Comparison of ENCODE assay signal across 1 cellular context in the genomic region with DNA sequence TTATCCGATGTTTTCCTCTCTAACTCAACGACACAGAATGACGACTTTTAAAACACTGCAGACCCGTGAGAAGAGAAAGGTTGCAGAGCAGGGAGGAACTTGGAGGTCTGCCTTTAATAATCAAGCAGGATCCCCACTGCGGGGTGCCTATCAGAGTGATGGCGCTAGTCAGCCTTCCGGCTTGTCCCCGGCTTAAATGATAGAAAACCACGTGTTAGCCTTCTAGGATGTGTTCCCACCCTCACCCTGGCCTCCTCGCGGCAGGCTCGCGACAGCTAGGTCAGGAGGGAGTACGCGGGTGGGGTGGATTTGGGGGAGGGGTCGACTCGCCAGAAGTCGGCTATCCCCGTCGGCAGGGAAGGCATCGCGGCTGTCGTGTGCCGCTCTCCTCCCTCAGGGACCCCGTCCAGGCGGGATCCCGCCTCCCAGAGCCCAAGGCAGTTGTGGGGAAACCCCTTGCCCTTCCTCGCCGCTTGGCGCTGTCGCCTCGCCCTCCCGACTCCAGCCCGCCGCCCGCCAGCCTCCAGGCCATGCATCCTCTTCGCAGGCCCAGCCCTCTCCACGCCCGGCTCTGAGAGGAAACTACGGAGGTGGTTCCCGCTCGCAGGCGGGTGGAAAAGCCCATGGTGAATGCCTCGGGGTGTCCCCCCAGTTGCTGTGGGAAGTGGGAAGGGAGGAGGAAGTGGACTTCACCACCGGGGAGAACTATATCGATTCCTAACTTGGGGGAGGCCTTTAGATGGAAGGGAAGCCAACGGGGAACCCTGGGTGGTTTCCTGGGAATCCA.
TF ChIP-seq lines count a peak whose summit lies in the region.

No MANE protein-coding gene starts in this region.

TF ChIP-seq in HEK293, 187 proteins besides CTCF, POLR2A, EP300 and RAD21 (continued from another document and continues in another):
- TF ChIP-seq, protein P1, sequence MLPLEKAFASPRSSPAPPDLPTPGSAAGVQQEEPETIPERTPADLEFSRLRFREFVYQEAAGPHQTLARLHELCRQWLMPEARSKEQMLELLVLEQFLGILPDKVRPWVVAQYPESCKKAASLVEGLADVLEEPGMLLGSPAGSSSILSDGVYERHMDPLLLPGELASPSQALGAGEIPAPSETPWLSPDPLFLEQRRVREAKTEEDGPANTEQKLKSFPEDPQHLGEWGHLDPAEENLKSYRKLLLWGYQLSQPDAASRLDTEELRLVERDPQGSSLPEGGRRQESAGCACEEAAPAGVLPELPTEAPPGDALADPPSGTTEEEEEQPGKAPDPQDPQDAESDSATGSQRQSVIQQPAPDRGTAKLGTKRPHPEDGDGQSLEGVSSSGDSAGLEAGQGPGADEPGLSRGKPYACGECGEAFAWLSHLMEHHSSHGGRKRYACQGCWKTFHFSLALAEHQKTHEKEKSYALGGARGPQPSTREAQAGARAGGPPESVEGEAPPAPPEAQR (tag by site-specific recombination; IDR thresholded peaks at IDR 0.05), result no peak; the same call in 1 of the 2 replicates
- TF ChIP-seq SETDB1 (IDR thresholded peaks at IDR 0.05; ENCODE audit: insufficient read length, low read length) (peak; percentile 14), ZNF292 (tag by site-specific recombination; IDR thresholded peaks at IDR 0.05; ENCODE audit: borderline replicate concordance, low read depth) (no peak), ZNF626 (tag by site-specific recombination; IDR thresholded peaks at IDR 0.05) (no peak), ZNF837 (tag by site-specific recombination; IDR thresholded peaks at IDR 0.05) (no peak), ZNF624 (tag by site-specific recombination; IDR thresholded peaks at IDR 0.05) (0 out of 2 replicates have a peak, but pooled peaks have one; percentile 13), ZNF202 (tag by site-specific recombination; IDR thresholded peaks at IDR 0.05; ENCODE audit: borderline replicate concordance) (no peak), ZNF223 (tag by site-specific recombination; IDR thresholded peaks at IDR 0.05) (no peak), ZBTB48 (tag by site-specific recombination; IDR thresholded peaks at IDR 0.05) (peak; percentile 96), BCL11A (tag by site-specific recombination; IDR thresholded peaks at IDR 0.05; ENCODE audit: low read depth) (no peak; the same call in 1 of the 2 replicates), WT1 (tag by site-specific recombination; IDR thresholded peaks at IDR 0.05) (peak; percentile 82), MZF1 (tag by site-specific recombination; IDR thresholded peaks at IDR 0.05; ENCODE audit: borderline replicate concordance) (peak; percentile 56; the same call in 1 of the 2 replicates), MYNN (tag by site-specific recombination; IDR thresholded peaks at IDR 0.05; ENCODE audit: borderline replicate concordance) (no peak), TCF7L2 (IDR thresholded peaks at IDR 0.05; ENCODE audit: borderline replicate concordance, low read depth, low read length) (no peak), SALL2 (tag by site-specific recombination; IDR thresholded peaks at IDR 0.05; ENCODE audit: borderline replicate concordance) (no peak), ZBTB21 (tag by site-specific recombination; IDR thresholded peaks at IDR 0.05) (no peak; the same call in 1 of the 2 replicates), YY2 (tag by site-specific recombination; IDR thresholded peaks at IDR 0.05) (0 out of 2 replicates have a peak, but pooled peaks have one; percentile 10), ZNF707 (tag by site-specific recombination; IDR thresholded peaks at IDR 0.05) (no peak), GLI4 (tag by site-specific recombination; IDR thresholded peaks at IDR 0.05) (peak; percentile 75), ZNF146 (tag by site-specific recombination; IDR thresholded peaks at IDR 0.05) (no peak), MEIS1 (CRISPR knock-in tag; IDR thresholded peaks at IDR 0.05; ENCODE audit: borderline replicate concordance) (no peak), ZNF658 (tag by site-specific recombination; IDR thresholded peaks at IDR 0.05) (no peak), GLIS2 (tag by site-specific recombination; IDR thresholded peaks at IDR 0.05) (peak; percentile 41), BCL11B (tag by site-specific recombination; IDR thresholded peaks at IDR 0.05; ENCODE audit: low read depth) (no peak), ZNF416 (tag by site-specific recombination; IDR thresholded peaks at IDR 0.05) (no peak), REPIN1 (tag by site-specific recombination; IDR thresholded peaks at IDR 0.05; ENCODE audit: low read depth) (peak; percentile 84; the same call in 1 of the 2 replicates), SCRT2 (tag by site-specific recombination; IDR thresholded peaks at IDR 0.05) (0 out of 2 replicates have a peak, but pooled peaks have one; percentile 50), PRDM1 (tag by site-specific recombination; IDR thresholded peaks at IDR 0.05) (no peak), ZIC2 (tag by site-specific recombination; IDR thresholded peaks at IDR 0.05) (peak; percentile 33), ZNF155 (tag by site-specific recombination; IDR thresholded peaks at IDR 0.05) (no peak), SP7 (tag by site-specific recombination; IDR thresholded peaks at IDR 0.05) (peak; percentile 71), ZNF792 (tag by site-specific recombination; IDR thresholded peaks at IDR 0.05) (0 out of 2 replicates have a peak, but pooled peaks have one; percentile 51)
- TF ChIP-seq, protein P2, sequence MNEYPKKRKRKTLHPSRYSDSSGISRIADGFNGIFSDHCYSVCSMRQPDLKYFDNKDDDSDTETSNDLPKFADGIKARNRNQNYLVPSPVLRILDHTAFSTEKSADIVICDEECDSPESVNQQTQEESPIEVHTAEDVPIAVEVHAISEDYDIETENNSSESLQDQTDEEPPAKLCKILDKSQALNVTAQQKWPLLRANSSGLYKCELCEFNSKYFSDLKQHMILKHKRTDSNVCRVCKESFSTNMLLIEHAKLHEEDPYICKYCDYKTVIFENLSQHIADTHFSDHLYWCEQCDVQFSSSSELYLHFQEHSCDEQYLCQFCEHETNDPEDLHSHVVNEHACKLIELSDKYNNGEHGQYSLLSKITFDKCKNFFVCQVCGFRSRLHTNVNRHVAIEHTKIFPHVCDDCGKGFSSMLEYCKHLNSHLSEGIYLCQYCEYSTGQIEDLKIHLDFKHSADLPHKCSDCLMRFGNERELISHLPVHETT (tag by site-specific recombination; IDR thresholded peaks at IDR 0.05), result peak; percentile 53
- TF ChIP-seq, protein P3, sequence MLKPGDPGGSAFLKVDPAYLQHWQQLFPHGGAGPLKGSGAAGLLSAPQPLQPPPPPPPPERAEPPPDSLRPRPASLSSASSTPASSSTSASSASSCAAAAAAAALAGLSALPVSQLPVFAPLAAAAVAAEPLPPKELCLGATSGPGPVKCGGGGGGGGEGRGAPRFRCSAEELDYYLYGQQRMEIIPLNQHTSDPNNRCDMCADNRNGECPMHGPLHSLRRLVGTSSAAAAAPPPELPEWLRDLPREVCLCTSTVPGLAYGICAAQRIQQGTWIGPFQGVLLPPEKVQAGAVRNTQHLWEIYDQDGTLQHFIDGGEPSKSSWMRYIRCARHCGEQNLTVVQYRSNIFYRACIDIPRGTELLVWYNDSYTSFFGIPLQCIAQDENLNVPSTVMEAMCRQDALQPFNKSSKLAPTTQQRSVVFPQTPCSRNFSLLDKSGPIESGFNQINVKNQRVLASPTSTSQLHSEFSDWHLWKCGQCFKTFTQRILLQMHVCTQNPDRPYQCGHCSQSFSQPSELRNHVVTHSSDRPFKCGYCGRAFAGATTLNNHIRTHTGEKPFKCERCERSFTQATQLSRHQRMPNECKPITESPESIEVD (tag by site-specific recombination; IDR thresholded peaks at IDR 0.05), result no peak
- TF ChIP-seq, protein P4, sequence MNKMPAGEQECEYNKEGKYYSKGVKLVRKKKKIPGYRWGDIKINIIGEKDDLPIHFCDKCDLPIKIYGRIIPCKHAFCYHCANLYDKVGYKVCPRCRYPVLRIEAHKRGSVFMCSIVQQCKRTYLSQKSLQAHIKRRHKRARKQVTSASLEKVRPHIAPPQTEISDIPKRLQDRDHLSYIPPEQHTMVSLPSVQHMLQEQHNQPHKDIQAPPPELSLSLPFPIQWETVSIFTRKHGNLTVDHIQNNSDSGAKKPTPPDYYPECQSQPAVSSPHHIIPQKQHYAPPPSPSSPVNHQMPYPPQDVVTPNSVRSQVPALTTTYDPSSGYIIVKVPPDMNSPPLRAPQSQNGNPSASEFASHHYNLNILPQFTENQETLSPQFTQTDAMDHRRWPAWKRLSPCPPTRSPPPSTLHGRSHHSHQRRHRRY (tag by site-specific recombination; IDR thresholded peaks at IDR 0.05), result no peak
- TF ChIP-seq, protein P5, sequence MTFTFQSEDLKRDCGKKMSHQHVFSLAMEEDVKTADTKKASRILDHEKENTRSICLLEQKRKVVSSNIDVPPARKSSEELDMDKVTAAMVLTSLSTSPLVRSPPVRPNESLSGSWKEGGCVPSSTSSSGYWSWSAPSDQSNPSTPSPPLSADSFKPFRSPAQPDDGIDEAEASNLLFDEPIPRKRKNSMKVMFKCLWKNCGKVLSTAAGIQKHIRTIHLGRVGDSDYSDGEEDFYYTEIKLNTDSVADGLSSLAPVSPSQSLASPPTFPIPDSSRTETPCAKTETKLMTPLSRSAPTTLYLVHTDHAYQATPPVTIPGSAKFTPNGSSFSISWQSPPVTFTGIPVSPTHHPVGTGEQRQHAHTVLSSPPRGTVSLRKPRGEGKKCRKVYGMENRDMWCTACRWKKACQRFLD (tag by site-specific recombination; IDR thresholded peaks at IDR 0.05), result no peak
- TF ChIP-seq, protein P6, sequence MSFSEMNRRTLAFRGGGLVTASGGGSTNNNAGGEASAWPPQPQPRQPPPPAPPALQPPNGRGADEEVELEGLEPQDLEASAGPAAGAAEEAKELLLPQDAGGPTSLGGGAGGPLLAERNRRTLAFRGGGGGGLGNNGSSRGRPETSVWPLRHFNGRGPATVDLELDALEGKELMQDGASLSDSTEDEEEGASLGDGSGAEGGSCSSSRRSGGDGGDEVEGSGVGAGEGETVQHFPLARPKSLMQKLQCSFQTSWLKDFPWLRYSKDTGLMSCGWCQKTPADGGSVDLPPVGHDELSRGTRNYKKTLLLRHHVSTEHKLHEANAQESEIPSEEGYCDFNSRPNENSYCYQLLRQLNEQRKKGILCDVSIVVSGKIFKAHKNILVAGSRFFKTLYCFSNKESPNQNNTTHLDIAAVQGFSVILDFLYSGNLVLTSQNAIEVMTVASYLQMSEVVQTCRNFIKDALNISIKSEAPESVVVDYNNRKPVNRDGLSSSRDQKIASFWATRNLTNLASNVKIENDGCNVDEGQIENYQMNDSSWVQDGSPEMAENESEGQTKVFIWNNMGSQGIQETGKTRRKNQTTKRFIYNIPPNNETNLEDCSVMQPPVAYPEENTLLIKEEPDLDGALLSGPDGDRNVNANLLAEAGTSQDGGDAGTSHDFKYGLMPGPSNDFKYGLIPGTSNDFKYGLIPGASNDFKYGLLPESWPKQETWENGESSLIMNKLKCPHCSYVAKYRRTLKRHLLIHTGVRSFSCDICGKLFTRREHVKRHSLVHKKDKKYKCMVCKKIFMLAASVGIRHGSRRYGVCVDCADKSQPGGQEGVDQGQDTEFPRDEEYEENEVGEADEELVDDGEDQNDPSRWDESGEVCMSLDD (tag by site-specific recombination; IDR thresholded peaks at IDR 0.05), result peak; percentile 74
- TF ChIP-seq, protein P7, sequence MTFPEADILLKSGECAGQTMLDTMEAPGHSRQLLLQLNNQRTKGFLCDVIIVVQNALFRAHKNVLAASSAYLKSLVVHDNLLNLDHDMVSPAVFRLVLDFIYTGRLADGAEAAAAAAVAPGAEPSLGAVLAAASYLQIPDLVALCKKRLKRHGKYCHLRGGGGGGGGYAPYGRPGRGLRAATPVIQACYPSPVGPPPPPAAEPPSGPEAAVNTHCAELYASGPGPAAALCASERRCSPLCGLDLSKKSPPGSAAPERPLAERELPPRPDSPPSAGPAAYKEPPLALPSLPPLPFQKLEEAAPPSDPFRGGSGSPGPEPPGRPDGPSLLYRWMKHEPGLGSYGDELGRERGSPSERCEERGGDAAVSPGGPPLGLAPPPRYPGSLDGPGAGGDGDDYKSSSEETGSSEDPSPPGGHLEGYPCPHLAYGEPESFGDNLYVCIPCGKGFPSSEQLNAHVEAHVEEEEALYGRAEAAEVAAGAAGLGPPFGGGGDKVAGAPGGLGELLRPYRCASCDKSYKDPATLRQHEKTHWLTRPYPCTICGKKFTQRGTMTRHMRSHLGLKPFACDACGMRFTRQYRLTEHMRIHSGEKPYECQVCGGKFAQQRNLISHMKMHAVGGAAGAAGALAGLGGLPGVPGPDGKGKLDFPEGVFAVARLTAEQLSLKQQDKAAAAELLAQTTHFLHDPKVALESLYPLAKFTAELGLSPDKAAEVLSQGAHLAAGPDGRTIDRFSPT (tag by site-specific recombination; IDR thresholded peaks at IDR 0.05), result peak; percentile 83
- TF ChIP-seq, protein P8, sequence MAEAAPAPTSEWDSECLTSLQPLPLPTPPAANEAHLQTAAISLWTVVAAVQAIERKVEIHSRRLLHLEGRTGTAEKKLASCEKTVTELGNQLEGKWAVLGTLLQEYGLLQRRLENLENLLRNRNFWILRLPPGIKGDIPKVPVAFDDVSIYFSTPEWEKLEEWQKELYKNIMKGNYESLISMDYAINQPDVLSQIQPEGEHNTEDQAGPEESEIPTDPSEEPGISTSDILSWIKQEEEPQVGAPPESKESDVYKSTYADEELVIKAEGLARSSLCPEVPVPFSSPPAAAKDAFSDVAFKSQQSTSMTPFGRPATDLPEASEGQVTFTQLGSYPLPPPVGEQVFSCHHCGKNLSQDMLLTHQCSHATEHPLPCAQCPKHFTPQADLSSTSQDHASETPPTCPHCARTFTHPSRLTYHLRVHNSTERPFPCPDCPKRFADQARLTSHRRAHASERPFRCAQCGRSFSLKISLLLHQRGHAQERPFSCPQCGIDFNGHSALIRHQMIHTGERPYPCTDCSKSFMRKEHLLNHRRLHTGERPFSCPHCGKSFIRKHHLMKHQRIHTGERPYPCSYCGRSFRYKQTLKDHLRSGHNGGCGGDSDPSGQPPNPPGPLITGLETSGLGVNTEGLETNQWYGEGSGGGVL (tag by site-specific recombination; IDR thresholded peaks at IDR 0.05), result peak; percentile 94
